Comparison of ENCODE assay signal across 10 cellular contexts in the genomic region with DNA sequence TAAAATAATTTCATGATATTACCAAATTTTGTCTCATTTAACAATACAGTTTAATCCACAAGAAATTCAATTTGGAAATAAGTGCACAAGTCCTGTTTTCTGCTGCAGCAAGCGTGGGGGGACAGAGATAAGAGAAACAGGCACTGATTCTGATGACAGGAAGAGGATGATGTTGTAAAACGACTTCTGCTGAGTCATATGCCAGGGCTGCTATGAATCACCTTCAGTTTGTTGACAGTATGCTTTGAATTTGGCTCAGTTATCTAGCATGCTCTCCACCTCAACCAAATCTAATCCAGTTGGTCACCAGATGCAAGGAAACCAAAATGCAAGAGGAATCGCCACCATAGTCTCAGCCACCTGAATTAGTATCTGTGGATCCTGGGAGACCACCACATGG.
DNase-seq lines count a peak whose midpoint lies in the region; ATAC-seq and TF ChIP-seq lines count a peak whose summit lies in the region.
"Had no signal": no experiment of that assay in that cellular context is flagged by ENCODE, and none has a peak within 500 bp of the region (broad histone marks: within the 10 kb centered on the region; RNA-seq: fewer than 3 reads in every experiment).

No MANE protein-coding gene starts in this region.

- H3K9me3 Mint-ChIP-seq in HFFc6 = peaks cover 64% of the 10 kb centered on the region

- TF ChIP-seq CTCF in HFFc6 (IDR thresholded peaks at IDR 0.05) (no peak), esophagus squamous epithelium (IDR thresholded peaks at IDR 0.05) (no peak)

- H3K36me3 Mint-ChIP-seq in HFFc6 (ENCODE audit: low read depth) = no peaks in the 10 kb centered on the region
- H3K36me3 Mint-ChIP-seq: memory B cell had no signal

- ATAC-seq in left cardiac atrium (peak; percentile 94 to 97), HG02938 (IDR thresholded peaks at IDR 0.05; ENCODE audit: unreplicated experiment) (no peak)

- no peak overlapping the region for H3K4me3 Mint-ChIP-seq in HFFc6
- H3K4me3 Mint-ChIP-seq: memory B cell had no signal

- H3K27ac Mint-ChIP-seq in HFFc6 = no peak overlapping the region
- H3K27ac Mint-ChIP-seq: memory B cell had no signal

- peaks cover 0 to 4% (median 0%) of the 10 kb centered on the region in 3 donors for H3K9me3 ChIP-seq in esophagus squamous epithelium

- no peak overlapping the region for H3K4me3 ChIP-seq in esophagus squamous epithelium

- H3K4me1 ChIP-seq in esophagus squamous epithelium = no peaks in the 10 kb centered on the region

- H3K27ac ChIP-seq in esophagus squamous epithelium (no peak overlapping the region), substantia nigra (ENCODE audit: low read depth, low read length, poor library complexity, severe bottlenecking) (no peak overlapping the region)

- no peaks in the 10 kb centered on the region for H3K4me1 Mint-ChIP-seq in HFFc6 (ENCODE audit: low read depth)
- H3K4me1 Mint-ChIP-seq: memory B cell had no signal

- no peaks in the 10 kb centered on the region for H3K27me3 Mint-ChIP-seq in HFFc6 (ENCODE audit: insufficient read depth)

- 11 to 21% methylated on average over 3 of the region's 3 CpGs for WGBS in esophagus squamous epithelium, 2 donors

- H3K36me3 ChIP-seq in esophagus squamous epithelium = no peaks in the 10 kb centered on the region

- DNase-seq in ACHN (peak; percentile 81), HFFc6 (peak; percentile 1), SHP77 treated with DMSO at 0.1 percent for 48 hours (lab: John Stamatoyannopoulos, UW) (peak; percentile 59), left cardiac atrium (no peak), esophagus squamous epithelium (lab: John Stamatoyannopoulos, UW) (no peak), substantia nigra (lab: John Stamatoyannopoulos, UW) (no peak), NCI-H1092 treated with DMSO at 0.1 percent for 48 hours (lab: John Stamatoyannopoulos, UW) (no peak)
- DNase-seq: activated naive CD4-positive, alpha-beta T cell treated with Interleukin-2 at 50 U/mL for 16 hours had no signal

- in situ Hi-C loops in ACHN (cut with HindIII; ENCODE audit: low pct_ligation_motif_present, low pct_unique_long_range_greater_than_20kb, low sequenced_read_pairs) = no loop called here

- no peaks in the 10 kb centered on the region for H3K27me3 ChIP-seq in esophagus squamous epithelium

- no peak for TF ChIP-seq POLR2A in esophagus squamous epithelium (IDR thresholded peaks at IDR 0.05)

- intact Hi-C loops in left cardiac atrium (cut with DNase I) (no loop called here), esophagus squamous epithelium (cut with DNase I) (no loop called here)

Comparison
In these comparisons a context has a peak if more than half of its experiments do, and no peak if none do; other contexts are left out.
1. DNase-seq: peak in ACHN (single experiment), HFFc6 (single experiment) and SHP77 treated with DMSO at 0.1 percent for 48 hours (single experiment); none in left cardiac atrium (single experiment), esophagus squamous epithelium (single experiment), substantia nigra (0 of 49) and NCI-H1092 treated with DMSO at 0.1 percent for 48 hours (single experiment).